10 cellular contexts compared by ENCODE assay signal in the genomic region with DNA sequence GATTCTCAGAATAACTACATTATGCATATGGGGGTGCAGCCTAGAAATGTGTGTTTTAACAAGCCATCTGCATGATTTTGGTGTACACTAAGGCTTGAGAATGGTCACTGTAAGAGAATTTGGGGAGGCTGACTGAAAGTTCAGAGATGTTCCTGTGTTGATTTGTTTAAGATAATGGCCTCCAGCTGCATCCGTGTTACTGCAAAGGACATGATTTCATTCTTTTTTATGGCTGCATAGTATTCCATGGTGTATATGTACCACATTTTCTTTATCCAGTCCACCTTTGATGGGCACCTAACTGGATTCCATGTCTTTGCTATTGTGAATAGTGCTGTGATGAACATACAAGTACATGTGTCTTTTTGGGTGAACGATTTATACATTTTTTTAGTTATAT. TPM values are rescaled to one million over a fixed set of nuclear protein-coding genes. Genes with fewer than 3 reads are reported as not detected.
DNase-seq lines count a peak whose midpoint lies in the region; ATAC-seq, FAIRE-seq and TF ChIP-seq lines count a peak whose summit lies in the region.
"Not testable (repeated sequence)": the region's sequence is repeated elsewhere in the genome, so short reads cannot be mapped to it uniquely, and the experiment has no call there.
"Had no signal": no experiment of that assay in that cellular context is flagged by ENCODE, and none has a peak within 500 bp of the region (broad histone marks: within the 10 kb centered on the region; RNA-seq: fewer than 3 reads in every experiment).

No MANE protein-coding gene starts in this region.

- peaks cover 35% of the 10 kb centered on the region for H3K4me1 ChIP-seq in ACC112 (ENCODE audit: control insufficient read depth, insufficient read depth, low read length, unreplicated experiment)
- H3K4me1 ChIP-seq in GM23248 (ENCODE audit: insufficient read depth), result peaks cover 14% of the 10 kb centered on the region
- not testable (repeated sequence) for H3K4me1 ChIP-seq in HEK293 (ENCODE audit: control insufficient read depth, insufficient read depth, low read length); K562 (replicated peaks in 1 of 2; ENCODE audit: control insufficient read depth in 2 of 2, insufficient read depth in 2 of 2, low read length in 2 of 2)

- H3K27me3 ChIP-seq in ACC112 (ENCODE audit: insufficient read depth, low read length); GM23248 (replicated peaks; ENCODE audit: insufficient read depth); K562 (ENCODE audit: control insufficient read depth in 2 of 2, insufficient read depth in 2 of 2, low read length in 2 of 2): not testable (repeated sequence)

- not testable (repeated sequence) for H3K9me2 ChIP-seq in GM23248 (ENCODE audit: insufficient read depth)

- H3K36me3 ChIP-seq in ACC112 (ENCODE audit: insufficient read depth, low read length) (peaks cover 46% of the 10 kb centered on the region), GM23248 (ENCODE audit: low read depth) (peaks cover 79% of the 10 kb centered on the region), HEK293 (ENCODE audit: control insufficient read depth in 2 of 2, insufficient read depth in 1 of 2, low read length in 2 of 2) (peaks cover 10 to 44% of the 10 kb centered on the region in 2 experiments), K562 (ENCODE audit: control insufficient read depth, insufficient read depth, low read length) (peaks cover 58% of the 10 kb centered on the region)

- not testable (repeated sequence) for H3K79me2 ChIP-seq in ACC112 (ENCODE audit: control insufficient read depth, insufficient read depth, low read length, unreplicated experiment); K562 (ENCODE audit: control insufficient read depth, insufficient read depth, low read length)
- peaks cover 29% of the 10 kb centered on the region for H3K79me2 ChIP-seq in GM23248 (ENCODE audit: insufficient read depth)

- H4K20me1 ChIP-seq in GM23248 (ENCODE audit: insufficient read depth); K562 (replicated peaks; ENCODE audit: control insufficient read depth, insufficient read depth, low read length): not testable (repeated sequence)

- not testable (repeated sequence) for H3K4me2 ChIP-seq in GM23248 (ENCODE audit: unreplicated experiment); K562 (ENCODE audit: insufficient read depth, low read length)

- not testable (repeated sequence) for BruUV-seq in K562 (replicated peaks; lab: Mats Ljungman, UMichigan); MCF 10A (replicated peaks; lab: Mats Ljungman, UMichigan)

- WGBS in GM23248 (ENCODE audit: low coverage in 1 of 2, low lambda C conversion rate in 2 of 2, missing lambda C conversion rate in 2 of 2), 2 experiments, result 100% methylated on average over 2 of the region's 2 CpGs
- 84% methylated on average over 2 of the region's 2 CpGs for WGBS in K562 (ENCODE audit: insufficient coverage, low coverage, missing lambda C conversion rate)

- H3K9me3 Mint-ChIP-seq in activated T-cell treated with anti-CD3 and anti-CD28 coated beads, Interleukin-2, amount 50 U/mL, for 72 hours; MCF 10A (ENCODE audit: unreplicated experiment): not testable (repeated sequence)

- intact Hi-C loops in K562 (cut with micrococcal nuclease); MCF 10A (cut with micrococcal nuclease): not testable (repeated sequence)

- not testable (repeated sequence) for DNase-seq in D721Med (ENCODE audit: insufficient read length, low spot score); GM23248; activated T-cell treated with anti-CD3 and anti-CD28 coated beads, Interleukin-2, amount 50 U/mL, for 72 hours; K562 (ENCODE audit: extremely low read depth in 1 of 4, low spot score in 3 of 4); MCF 10A (ENCODE audit: unreplicated experiment)

- not testable (repeated sequence) for H3K9me3 ChIP-seq in GM23248 (ENCODE audit: low read depth); HEK293 (ENCODE audit: control insufficient read depth, insufficient read depth, low read depth, low read length); K562 (replicated peaks; ENCODE audit: control insufficient read depth, insufficient read depth, low read depth, low read length)

- in situ Hi-C loops in GM23248 (cut with MboI); K562 (cut with MboI): not testable (repeated sequence)

- H3K9ac ChIP-seq in GM23248; K562 (ENCODE audit: insufficient read depth in 1 of 2, low read depth in 2 of 2, low read length in 2 of 2): not testable (repeated sequence)

- H3K4me3 ChIP-seq in ACC112 (ENCODE audit: low read depth, low read length); GM23248; HEK293 (ENCODE audit: low read depth, low read length); K562: not testable (repeated sequence)

- H2AFZ ChIP-seq in ACC112 (ENCODE audit: low read length, unreplicated experiment); GM23248; K562 (ENCODE audit: low read depth, low read length): not testable (repeated sequence)

- TF ChIP-seq RAD21 in K562 (CRISPR knock-in tag; conservative IDR thresholded peaks at IDR 0.05 in 1 of 2, IDR thresholded peaks at IDR 0.05 in 1 of 2), result not testable (repeated sequence)

- not testable (repeated sequence) for H3K9me1 ChIP-seq in K562 (ENCODE audit: control insufficient read depth, insufficient read depth, low read length)

- ATAC-seq in SK-N-SH treated with all-trans-retinoic acid at 6 μM for 48 hours; activated T-cell treated with anti-CD3 and anti-CD28 coated beads, Interleukin-2, amount 50 U/mL, for 72 hours (replicated peaks in 1 of 2); K562: not testable (repeated sequence)

- peaks cover 97% of the 10 kb centered on the region for H3F3A ChIP-seq in GM23248 (ENCODE audit: insufficient read depth)

- H3K27ac ChIP-seq in ACC112 (ENCODE audit: low read depth, low read length) (peak overlapping the region; percentile 96; the same call in 1 of the 2 replicates), GM23248 (peak overlapping the region; percentile 81)
- not testable (repeated sequence) for H3K27ac ChIP-seq in HEK293 (ENCODE audit: extremely low read depth, low read depth, low read length); K562 (ENCODE audit: extremely low read depth, low read depth, low read length)

- not testable (repeated sequence) for TF ChIP-seq EP300 in K562 (IDR thresholded peaks at IDR 0.05; ENCODE audit: low read length)

- CTCF ChIA-PET in HEK293 (lab: Yijun Ruan, JAX), result interaction anchor here (1.5 to 3.0 kb wide), 2 partner anchors 8 to 10 kb away, joined by 6 to 21 read pairs; no protein-coding TSS in a partner anchor
- CTCF ChIA-PET in K562 (lab: Yijun Ruan, JAX; ENCODE audit: low intra/inter-chr PET ratio), result not testable (repeated sequence)
- CTCF ChIA-PET in MCF 10A (lab: Yijun Ruan, JAX), result interaction anchor here (0.5 to 8.4 kb wide), 6 partner anchors 9 to 814 kb away, joined by 3 to 47 read pairs (median 10); no protein-coding TSS in a partner anchor

- FAIRE-seq in D721Med (lab: Jason Lieb, UNC), result peak; percentile 58
- not testable (repeated sequence) for FAIRE-seq in K562 (lab: Jason Lieb, UNC)

- not testable (repeated sequence) for H3K4me3 Mint-ChIP-seq in activated T-cell treated with anti-CD3 and anti-CD28 coated beads, Interleukin-2, amount 50 U/mL, for 72 hours; MCF 10A (ENCODE audit: unreplicated experiment)

- TF ChIP-seq POLR2A in K562 (conservative IDR thresholded peaks at IDR 0.05), result not testable (repeated sequence)

- POLR2A ChIA-PET in HEK293 (lab: Yijun Ruan, JAX), result not testable (repeated sequence)
- POLR2A ChIA-PET in K562 (lab: Yijun Ruan, JAX), result interaction anchor here (1.8 kb wide), 1 partner anchor 8 kb away, joined by 5 read pairs; no protein-coding TSS in a partner anchor
- POLR2A ChIA-PET in MCF 10A (lab: Yijun Ruan, JAX), result interaction anchor here (0.7 to 1.5 kb wide), 2 partner anchors 10 kb away, joined by 3 to 4 read pairs; no protein-coding TSS in a partner anchor

- H3K4me1 Mint-ChIP-seq in activated T-cell treated with anti-CD3 and anti-CD28 coated beads, Interleukin-2, amount 50 U/mL, for 72 hours (ENCODE audit: low read depth), result not testable (repeated sequence)
- peaks cover 20% of the 10 kb centered on the region for H3K4me1 Mint-ChIP-seq in MCF 10A (ENCODE audit: insufficient read depth, unreplicated experiment)

- TF ChIP-seq CTCF in D721Med (IDR thresholded peaks at IDR 0.05; ENCODE audit: insufficient read depth, missing control alignments); HEK293 (tag by site-specific recombination; IDR thresholded peaks at IDR 0.05); K562 (IDR thresholded peaks at IDR 0.05 in 2 of 3, conservative IDR thresholded peaks at IDR 0.05 in 1 of 3; ENCODE audit: insufficient read depth in 2 of 3, low read depth in 1 of 3, low read length in 3 of 3); MCF 10A (IDR thresholded peaks at IDR 0.05; ENCODE audit: unreplicated experiment): not testable (repeated sequence)

- H3K27me3 Mint-ChIP-seq in activated T-cell treated with anti-CD3 and anti-CD28 coated beads, Interleukin-2, amount 50 U/mL, for 72 hours (ENCODE audit: low read depth); MCF 10A (ENCODE audit: insufficient read depth, unreplicated experiment): not testable (repeated sequence)

- H3K36me3 Mint-ChIP-seq in activated T-cell treated with anti-CD3 and anti-CD28 coated beads, Interleukin-2, amount 50 U/mL, for 72 hours (ENCODE audit: insufficient read depth in 2 of 2), result not testable (repeated sequence)
- peaks cover 85% of the 10 kb centered on the region for H3K36me3 Mint-ChIP-seq in MCF 10A (ENCODE audit: insufficient read depth, unreplicated experiment)

- H3K27ac Mint-ChIP-seq in activated T-cell treated with anti-CD3 and anti-CD28 coated beads, Interleukin-2, amount 50 U/mL, for 72 hours, result peak overlapping the region; percentile 36
- H3K27ac Mint-ChIP-seq in MCF 10A (ENCODE audit: low read depth, unreplicated experiment), result peak overlapping the region; percentile 91

RNA-seq across cellular contexts. Expression of a gene that starts 29.1 kb away (rescaled TPM):
- 194 and 196 TPM in 2 replicates for total RNA-seq in GM23248 (2014; rRNA removed; shearing (Covaris generic))
- polyA plus RNA-seq in GM23248 (2016; fragmentation: Nextera tagmentation; extraction: Ambion mirVana), result 94.7 and 96.1 TPM in 2 replicates
- total RNA-seq in activated T-cell treated with anti-CD3 and anti-CD28 coated beads, Interleukin-2, amount 50 U/mL, for 72 hours, result under 1 TPM; 0.17 to 0.25 TPM
- total RNA-seq in K562 (2011; cell fraction: chromatin; rRNA removed; ENCODE audit: low replicate concordance), result 5.5 and 7.1 TPM in 2 replicates
- 1.5 and 3.0 TPM in 2 replicates for total RNA-seq in K562 (2011; cell fraction: nucleolus; rRNA removed)
- total RNA-seq in K562 (2011; cell fraction: nucleoplasm; rRNA removed), result 1.4 and 3.7 TPM in 2 replicates
- 0.69 and 2.0 TPM in 2 replicates for total RNA-seq in K562 (2014; rRNA removed)
- 1.3 and 2.2 TPM in 2 replicates for total RNA-seq in K562 (2014; rRNA removed; fragmentation: Illumina TruSeq; extraction: Trizol)
- 1.2 and 1.3 TPM in 2 replicates for total RNA-seq in K562 (2015; rRNA removed; fragmentation: Illumina TruSeq; extraction: Trizol)
- total RNA-seq in K562 (2021), result 1.6 and 1.7 TPM in 2 replicates
- 0.75 and 1.4 TPM in 2 replicates for polyA plus RNA-seq in K562 (2011; rRNA removed)
- polyA plus RNA-seq in K562 (2011; cell fraction: cytosol; rRNA removed), result 0.39 and 1.5 TPM in 2 replicates
- 6.2 and 7.1 TPM in 2 replicates for polyA plus RNA-seq in K562 (2011; cell fraction: nucleus; rRNA removed)
- 1.0 and 2.3 TPM in 2 replicates for polyA plus RNA-seq in K562 (2012)
- 1.1 and 1.5 TPM in 2 replicates for polyA plus RNA-seq in K562 (2014; fragmentation: Illumina TruSeq; extraction: Trizol)
- under 1 TPM; 0.36 to 0.51 TPM for polyA plus RNA-seq in K562 (2014; fragmentation: Nextera tagmentation; extraction: Ambion mirVana)
- 0.57 and 0.89 TPM in 2 replicates for polyA plus RNA-seq in K562 (2014; rRNA removed)
- 3.4 and 3.5 TPM in 2 replicates for polyA minus RNA-seq in K562 (2011; rRNA and poly(A)+ RNA removed)
- 0.57 and 1.3 TPM in 2 replicates for polyA minus RNA-seq in K562 (2011; cell fraction: cytosol; rRNA and poly(A)+ RNA removed)
- 3.8 and 6.6 TPM in 2 replicates for polyA minus RNA-seq in K562 (2011; cell fraction: nucleus; rRNA and poly(A)+ RNA removed)
- 4.9 and 5.9 TPM in 2 replicates for total RNA-seq in MCF 10A (2022)
- polyA plus RNA-seq: CD14-positive monocyte; CD4-positive, CD25-positive, alpha-beta regulatory T cell had no signal

RNA-seq across cellular contexts. Expression of a gene that starts 41.6 kb away (rescaled TPM):
- 406 and 457 TPM in 2 replicates for total RNA-seq in GM23248 (2014; rRNA removed; shearing (Covaris generic))
- polyA plus RNA-seq in GM23248 (2016; fragmentation: Nextera tagmentation; extraction: Ambion mirVana) (524 and 534 TPM in 2 replicates), K562 (2011; rRNA removed) (257 and 285 TPM in 2 replicates), K562 (2014; fragmentation: Illumina TruSeq; extraction: Trizol) (219 and 241 TPM in 2 replicates), K562 (2014; fragmentation: Nextera tagmentation; extraction: Ambion mirVana) (100 to 1,000 TPM; 182 to 189 TPM), K562 (2014; rRNA removed) (201 and 213 TPM in 2 replicates)
- total RNA-seq in activated T-cell treated with anti-CD3 and anti-CD28 coated beads, Interleukin-2, amount 50 U/mL, for 72 hours, result 10 to 100 TPM; 21.0 to 22.7 TPM
- 118 and 292 TPM in 2 replicates for total RNA-seq in K562 (2011; cell fraction: chromatin; rRNA removed; ENCODE audit: low replicate concordance)
- 62.5 and 85.8 TPM in 2 replicates for total RNA-seq in K562 (2011; cell fraction: nucleolus; rRNA removed)
- total RNA-seq in K562 (2011; cell fraction: nucleoplasm; rRNA removed), result 147 and 243 TPM in 2 replicates
- total RNA-seq in K562 (2014; rRNA removed) (191 and 213 TPM in 2 replicates), K562 (2014; rRNA removed; fragmentation: Illumina TruSeq; extraction: Trizol) (317 and 372 TPM in 2 replicates), K562 (2015; rRNA removed; fragmentation: Illumina TruSeq; extraction: Trizol) (188 TPM in 2 replicates), K562 (2021) (216 and 222 TPM in 2 replicates), MCF 10A (2022) (479 and 542 TPM in 2 replicates)
- 51.3 and 125 TPM in 2 replicates for polyA plus RNA-seq in K562 (2011; cell fraction: cytosol; rRNA removed)
- polyA plus RNA-seq in K562 (2011; cell fraction: nucleus; rRNA removed), result 78.0 and 133 TPM in 2 replicates
- 78.7 and 150 TPM in 2 replicates for polyA plus RNA-seq in K562 (2012)
- 278 and 307 TPM in 2 replicates for polyA minus RNA-seq in K562 (2011; rRNA and poly(A)+ RNA removed)
- polyA minus RNA-seq in K562 (2011; cell fraction: cytosol; rRNA and poly(A)+ RNA removed), result 95.7 and 265 TPM in 2 replicates
- 63.4 and 136 TPM in 2 replicates for polyA minus RNA-seq in K562 (2011; cell fraction: nucleus; rRNA and poly(A)+ RNA removed)

Comparison
In these comparisons a context has a peak if more than half of its experiments do, and no peak if none do; other contexts are left out.
1. RNA of a gene that starts 29.1 kb away (total RNA-seq): 194 to 196 TPM in GM23248; 4.9 to 5.9 TPM in MCF 10A, 0.69 to 7.1 TPM in K562 and 0.17 to 0.25 TPM in activated T-cell treated with anti-CD3 and anti-CD28 coated beads, Interleukin-2, amount 50 U/mL, for 72 hours; every median in the first group is over 10 times any median in the second.